In the genomic region with DNA sequence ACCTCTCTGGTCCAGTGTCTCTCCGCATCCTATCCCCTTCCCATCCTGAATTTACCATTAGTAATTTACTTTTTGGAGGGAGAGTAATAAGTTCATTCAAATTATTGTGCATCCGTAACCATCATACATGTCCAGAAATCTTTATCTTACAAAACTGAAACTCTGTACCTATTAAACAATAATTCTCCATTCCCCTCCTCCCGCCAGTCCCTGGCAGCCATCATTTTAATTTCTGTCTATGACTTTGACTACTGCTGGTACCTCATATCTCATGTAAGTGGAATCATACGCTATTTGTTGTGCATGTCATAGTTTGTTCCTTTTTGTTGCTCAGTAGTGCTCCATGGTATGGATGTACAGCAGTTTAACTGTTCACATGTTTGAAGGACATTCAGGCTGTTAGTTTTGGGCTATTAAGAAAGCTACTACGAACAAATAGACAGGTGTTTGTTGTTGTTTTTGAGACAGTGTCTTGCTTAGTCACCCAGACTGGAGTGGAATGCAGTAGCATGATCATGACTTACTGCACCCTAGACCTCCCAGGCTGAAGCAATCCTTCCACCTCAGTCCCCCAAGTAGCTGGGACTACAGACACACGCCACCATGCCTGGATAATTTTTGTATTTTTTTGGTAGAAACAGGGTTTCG, we compare ENCODE assay signal across 10 cellular contexts. TPM values are rescaled to one million over a fixed set of nuclear protein-coding genes. Genes with fewer than 3 reads are reported as not detected.
A peak's percentile ranks its signal among the peaks of the same experiment; 100 is the strongest.
DNase-seq lines count a peak whose midpoint lies in the region; ATAC-seq, FAIRE-seq and TF ChIP-seq lines count a peak whose summit lies in the region.
"Had no signal": no experiment of that assay in that cellular context is flagged by ENCODE, and none has a peak within 500 bp of the region (broad histone marks: within the 10 kb centered on the region; RNA-seq: fewer than 3 reads in every experiment).

No MANE protein-coding gene starts in this region.

- H3K4me1 ChIP-seq in Panc1 (ENCODE audit: control insufficient read depth, insufficient read depth, low read length) = peaks cover 52% of the 10 kb centered on the region
- H3K4me1 ChIP-seq in endothelial cell of umbilical vein (ENCODE audit: control insufficient read depth, extremely low read depth, insufficient read depth, low read length) = peaks cover 19% of the 10 kb centered on the region
- H3K4me1 ChIP-seq in psoas muscle = peaks cover 29% of the 10 kb centered on the region

- H3K9me1 ChIP-seq in endothelial cell of umbilical vein (replicated peaks; ENCODE audit: control insufficient read depth, extremely low read depth, insufficient read depth, low read length) = no peaks in the 10 kb centered on the region

- intact Hi-C loops in Panc1 (cut with micrococcal nuclease; ENCODE audit: unreplicated experiment) = loop anchor here (5.0 kb wide), 1 partner anchor 41 kb away; no protein-coding TSS in a partner anchor
- intact Hi-C loops in endothelial cell of umbilical vein (cut with micrococcal nuclease) = loop anchor here (5.0 kb wide), 1 partner anchor 101 kb away; no protein-coding TSS in a partner anchor
- intact Hi-C loops in psoas muscle (cut with DNase I) = loop anchor here in 1 of 2 donors (5.0 kb wide), 1 partner anchor 36 kb away; no protein-coding TSS in a partner anchor

- WGBS in psoas muscle, 3 donors = 83 to 84% (median 84%) methylated on average over 7 of the region's 7 CpGs

- no peaks in the 10 kb centered on the region for H3K27me3 ChIP-seq in Panc1 (ENCODE audit: control insufficient read depth, insufficient read depth, low read length)
- H3K27me3 ChIP-seq in endothelial cell of umbilical vein (ENCODE audit: control insufficient read depth in 2 of 2, insufficient read depth in 2 of 2, low read length in 2 of 2) = no peaks in the 10 kb centered on the region
- H3K27me3 ChIP-seq in psoas muscle (ENCODE audit: insufficient read depth in 3 of 3, low read length in 2 of 3) = no peaks in the 10 kb centered on the region

- ATAC-seq in Panc1 (no peak), psoas muscle (peak in 2 of 4 donors; percentile 17 to 31), GM21390 (IDR thresholded peaks at IDR 0.05; ENCODE audit: unreplicated experiment) (no peak)

- BruUV-seq in Panc1 (replicated peaks; lab: Mats Ljungman, UMichigan) (no TSS peak), endothelial cell of umbilical vein (replicated peaks; lab: Mats Ljungman, UMichigan) (no TSS peak)

- no peak for TF ChIP-seq CTCF in Panc1 (IDR thresholded peaks at IDR 0.05)
- no peak for TF ChIP-seq CTCF in endothelial cell of umbilical vein (IDR thresholded peaks at IDR 0.05; ENCODE audit: extremely low read depth in 1 of 2, insufficient read depth in 1 of 2, low read depth in 1 of 2, low read length in 2 of 2)
- TF ChIP-seq CTCF in psoas muscle (IDR thresholded peaks at IDR 0.05) = no peak

- dilution Hi-C loops in endothelial cell of umbilical vein (cut with MboI; ENCODE audit: extremely low pct_ligation_motif_present, low sequenced_read_pairs) = no loop called here

- peak overlapping the region; percentile 73 for H3K4me2 ChIP-seq in endothelial cell of umbilical vein (ENCODE audit: insufficient read depth, low read length)

- no peaks in the 10 kb centered on the region for H4K20me1 ChIP-seq in endothelial cell of umbilical vein (replicated peaks; ENCODE audit: control insufficient read depth, extremely low read depth, insufficient read depth, low read length)

- FAIRE-seq in endothelial cell of umbilical vein (lab: Jason Lieb, UNC) = no peak

- POLR2A ChIA-PET in Panc1 (lab: Charles Lee) = no interaction called here
- POLR2A ChIA-PET in endothelial cell of umbilical vein (lab: Charles Lee) = no interaction called here

- H3K4me3 ChIP-seq in Panc1 (ENCODE audit: low read depth in 2 of 2, low read length in 2 of 2) = peak overlapping the region; percentile 73 to 74
- H3K4me3 ChIP-seq in endothelial cell of umbilical vein (replicated peaks in 1 of 3; ENCODE audit: insufficient read depth in 1 of 3, low read depth in 1 of 3, low read length in 3 of 3) = peak overlapping the region in 1 of 3 experiments; percentile 84
- peak overlapping the region; percentile 82 for H3K4me3 ChIP-seq in psoas muscle

- in situ Hi-C loops in Panc1 (cut with HindIII; ENCODE audit: low pct_unique_long_range_greater_than_20kb, low sequenced_read_pairs) = no loop called here

- peaks cover 58% of the 10 kb centered on the region for H3K79me2 ChIP-seq in endothelial cell of umbilical vein (ENCODE audit: control insufficient read depth, insufficient read depth, low read length)

- CTCF ChIA-PET in Panc1 (lab: Charles Lee) = no interaction called here
- CTCF ChIA-PET in endothelial cell of umbilical vein (lab: Charles Lee) = interaction anchor here (1.2 to 3.4 kb wide), 5 partner anchors 13 to 50 kb away, joined by 3 to 37 read pairs (median 5); no protein-coding TSS in a partner anchor

- DNase-seq in DMS53 (lab: John Stamatoyannopoulos, UW) (peak; percentile 11), DMS53 treated with DMSO at 0.1 percent for 48 hours (lab: John Stamatoyannopoulos, UW; ENCODE audit: unreplicated experiment) (no peak), Panc1 (ENCODE audit: low read depth, low spot score) (no peak), endothelial cell of umbilical vein (ENCODE audit: low read depth, low spot score) (no peak), psoas muscle (no peak), NCI-H1105 treated with DMSO at 0.1 percent for 48 hours (lab: John Stamatoyannopoulos, UW) (no peak)
- no peak for DNase-seq in stimulated activated CD4-positive, alpha-beta T cell treated with anti-CD3 and anti-CD28 coated beads, Interleukin-12 subunit alpha, Interleukin-12 subunit beta, amount 100 ng/mL, for 4 hours
- DNase-seq: NCI-H526 treated with DMSO at 0.1 percent for 48 hours had no signal

- H3K36me3 ChIP-seq in Panc1 (ENCODE audit: control insufficient read depth, insufficient read depth, low read length) (no peaks in the 10 kb centered on the region), endothelial cell of umbilical vein (ENCODE audit: control insufficient read depth in 2 of 2, extremely low read depth in 1 of 2, insufficient read depth in 2 of 2, low read length in 2 of 2) (no peaks in the 10 kb centered on the region), psoas muscle (ENCODE audit: insufficient read depth in 1 of 2, low read depth in 1 of 2) (no peaks in the 10 kb centered on the region)

- H3K27ac ChIP-seq in Panc1 (ENCODE audit: low read length) (peak overlapping the region; percentile 80), endothelial cell of umbilical vein (ENCODE audit: insufficient read depth, low read depth, low read length) (no peak overlapping the region), psoas muscle (peak overlapping the region; percentile 96)
- H3K27ac ChIP-seq: 22Rv1 had no signal

- H2AFZ ChIP-seq in endothelial cell of umbilical vein (ENCODE audit: low read depth, low read length) = no peak overlapping the region

- TF ChIP-seq POLR2A in endothelial cell of umbilical vein (IDR thresholded peaks at IDR 0.05; ENCODE audit: low read depth, low read length) = no peak

- H3K9me3 ChIP-seq in Panc1 (ENCODE audit: control insufficient read depth, insufficient read depth, low read depth, low read length) = no peaks in the 10 kb centered on the region
- no peaks in the 10 kb centered on the region for H3K9me3 ChIP-seq in endothelial cell of umbilical vein (replicated peaks; ENCODE audit: control insufficient read depth, insufficient read depth, low read length)
- H3K9me3 ChIP-seq in psoas muscle = no peaks in the 10 kb centered on the region

- H3K9ac ChIP-seq in endothelial cell of umbilical vein (replicated peaks; ENCODE audit: extremely low read depth, insufficient read depth, low read length) = no peak overlapping the region

TF ChIP-seq in endothelial cell of umbilical vein, 7 proteins besides CTCF, POLR2A, EP300 and RAD21:
- TF ChIP-seq GATA2 (IDR thresholded peaks at IDR 0.05; ENCODE audit: insufficient read depth, insufficient read length, low read depth, low read length) (no peak), POLR2AphosphoS5 (IDR thresholded peaks at IDR 0.05; ENCODE audit: insufficient read depth, low read depth, low read length) (no peak), FOS (IDR thresholded peaks at IDR 0.05; ENCODE audit: borderline replicate concordance, insufficient read depth, low read length) (no peak), EZH2 (IDR thresholded peaks at IDR 0.05; ENCODE audit: borderline replicate concordance, low read depth, low read length, severe bottlenecking) (no peak), JUN (IDR thresholded peaks at IDR 0.05; ENCODE audit: borderline replicate concordance, insufficient read depth, insufficient read length, low read depth) (no peak), MYC (IDR thresholded peaks at IDR 0.05; ENCODE audit: low read depth, low read length) (no peak)
- TF ChIP-seq, protein P1, sequence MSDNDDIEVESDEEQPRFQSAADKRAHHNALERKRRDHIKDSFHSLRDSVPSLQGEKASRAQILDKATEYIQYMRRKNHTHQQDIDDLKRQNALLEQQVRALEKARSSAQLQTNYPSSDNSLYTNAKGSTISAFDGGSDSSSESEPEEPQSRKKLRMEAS (IDR thresholded peaks at IDR 0.05; ENCODE audit: insufficient read depth, insufficient read length) = no peak

RNA-seq across cellular contexts. Expression of a gene that starts 2.0 kb away (rescaled TPM):
- total RNA-seq in Panc1 (2021; ENCODE audit: unreplicated experiment) (101 TPM), endothelial cell of umbilical vein (153 and 166 TPM in 2 replicates), psoas muscle (100 to 1,000 TPM in 3 of 4 donors, 10 to 100 TPM in 1; 55.1 to 219 (median 182) TPM)
- 84.4 TPM for polyA plus RNA-seq in Panc1 (2012; ENCODE audit: insufficient read length)
- polyA plus RNA-seq in endothelial cell of umbilical vein (192 and 229 TPM in 2 replicates), psoas muscle (100 to 1,000 TPM in 1 of 3 donors, 10 to 100 TPM in 2; 50.5 to 287 (median 63.5) TPM)
- polyA plus RNA-seq in endothelial cell of umbilical vein (2011; cell fraction: cytosol; rRNA removed) = 214 and 217 TPM in 2 replicates
- 214 and 235 TPM in 2 replicates for polyA plus RNA-seq in endothelial cell of umbilical vein (2011; cell fraction: nucleus; rRNA removed)
- polyA plus RNA-seq in endothelial cell of umbilical vein (2012) = 161 and 162 TPM in 2 replicates
- polyA minus RNA-seq in endothelial cell of umbilical vein = 456 and 465 TPM in 2 replicates
- 31.2 TPM for polyA minus RNA-seq in endothelial cell of umbilical vein (2011; cell fraction: cytosol; rRNA and poly(A)+ RNA removed)
- 265 and 278 TPM in 2 replicates for polyA minus RNA-seq in endothelial cell of umbilical vein (2011; cell fraction: nucleus; rRNA and poly(A)+ RNA removed)
